39 cellular contexts compared by ENCODE assay signal in genomic region chr1:1341549-1342021, GRCh38. TPM values are rescaled to one million over a fixed set of nuclear protein-coding genes. Genes with fewer than 3 reads are reported as not detected.
"Had no signal": no experiment of that assay in that cellular context is flagged by ENCODE, and none has a peak within 500 bp of the region (broad histone marks: within the 10 kb centered on the region; RNA-seq: fewer than 3 reads in every experiment).

No MANE protein-coding gene starts in this region.

- H3K4me1 Mint-ChIP-seq: activated naive CD4-positive, alpha-beta T cell treated with anti-CD3 and anti-CD28 coated beads, Interleukin-2, amount 10 ng/mL, durations not matched to agents 7 days and 5 days had no signal

- H3K36me3 Mint-ChIP-seq: activated naive CD8-positive, alpha-beta T cell had no signal

- H3K9me3 Mint-ChIP-seq: activated B cell treated with CpG ODN at 0.5 μM for 24 hours; activated CD4-positive, alpha-beta memory T cell treated with anti-CD3 and anti-CD28 coated beads for 36 hours; activated naive CD8-positive, alpha-beta T cell treated with anti-CD3 and anti-CD28 coated beads, Interleukin-2, amount 50 U/mL, for 24 hours; T-cell had no signal

- H3K27ac ChIP-seq: Peyer's patch, VCaP had no signal

- H3K27ac Mint-ChIP-seq: activated B cell treated with CpG ODN at 0.5 μM for 24 hours; activated CD4-positive, alpha-beta memory T cell treated with anti-CD3 and anti-CD28 coated beads for 36 hours; activated CD8-positive, alpha-beta memory T cell treated with anti-CD3 and anti-CD28 coated beads, Interleukin-2, amount 10 ng/mL, durations not matched to agents 7 days and 5 days; activated naive CD8-positive, alpha-beta T cell; activated naive CD8-positive, alpha-beta T cell treated with anti-CD3 and anti-CD28 coated beads, Interleukin-2, amount 50 U/mL, for 24 hours; T-cell; T-helper 17 cell had no signal

- H3K27me3 Mint-ChIP-seq: activated B cell treated with CpG ODN at 0.5 μM for 24 hours; activated CD4-positive, alpha-beta memory T cell treated with anti-CD3 and anti-CD28 coated beads for 36 hours; activated CD8-positive, alpha-beta memory T cell treated with anti-CD3 and anti-CD28 coated beads, Interleukin-2, amount 10 ng/mL, durations not matched to agents 7 days and 5 days; activated naive CD4-positive, alpha-beta T cell treated with anti-CD3 and anti-CD28 coated beads, Interleukin-2, amount 10 ng/mL, durations not matched to agents 7 days and 5 days; activated naive CD8-positive, alpha-beta T cell; activated naive CD8-positive, alpha-beta T cell treated with anti-CD3 and anti-CD28 coated beads, Interleukin-2, amount 50 U/mL, for 24 hours; T-cell; T-helper 17 cell had no signal

- H3K9me3 ChIP-seq: Peyer's patch had no signal

- DNase-seq: activated B cell treated with CpG ODN at 0.5 μM for 24 hours; activated CD4-positive, alpha-beta memory T cell treated with anti-CD3 and anti-CD28 coated beads for 36 hours; activated CD4-positive, alpha-beta T cell treated with anti-CD3 and anti-CD28 coated beads for 4 hours; activated CD4-positive, alpha-beta T cell treated with anti-CD3 and anti-CD28 coated beads, Interleukin-2, amount 50 U/mL, for 1 hour; activated CD4-positive, CD25-positive, alpha-beta regulatory T cell treated with anti-CD3 and anti-CD28 coated beads, Interleukin-2, amount 50 U/mL, for 72 hours; activated CD8-positive, alpha-beta memory T cell treated with anti-CD3 and anti-CD28 coated beads, Interleukin-2, amount 10 ng/mL, durations not matched to agents 7 days and 5 days; activated CD8-positive, alpha-beta memory T cell treated with anti-CD3 and anti-CD28 coated beads, Interleukin-2, amount 50 U/mL, for 48 hours; activated effector memory CD4-positive, alpha-beta T cell treated with Interleukin-2 at 50 U/mL for 16 hours; activated naive CD4-positive, alpha-beta T cell treated with anti-CD3 and anti-CD28 coated beads, Interleukin-2, amount 10 ng/mL, durations not matched to agents 7 days and 5 days; activated naive CD8-positive, alpha-beta T cell treated with anti-CD3 and anti-CD28 coated beads, Interleukin-2, amount 50 U/mL, for 24 hours; activated T-cell treated with anti-CD3 and anti-CD28 coated beads, Interleukin-2, amount 50 U/mL, for 48 hours; anterior cingulate cortex; caudate nucleus; cerebellar nuclear complex; Kasumi-1; MM.1S; MV-4-11; NCI-H1092; NCI-H1436 treated with DMSO at 0.1 percent for 48 hours; NCI-H1694 treated with DMSO at 0.1 percent for 48 hours; NCI-H2029; NCI-H2107; NCI-H2171; NCI-H510A; NCI-H526; NCI-H748 treated with DMSO at 0.1 percent for 48 hours; NK-92 treated with Interleukin-12 subunit alpha and Interleukin-12 subunit beta, amount 100 ng/mL, for 24 hours; PC-3; Peyer's patch; RPMI8226; SIG-M5; T-cell; T-helper 17 cell had no signal

- ATAC-seq: activated CD8-positive, alpha-beta memory T cell treated with anti-CD3 and anti-CD28 coated beads, Interleukin-2, amount 10 ng/mL, durations not matched to agents 7 days and 5 days; activated naive CD8-positive, alpha-beta T cell treated with anti-CD3 and anti-CD28 coated beads, Interleukin-2, amount 50 U/mL, for 24 hours; PC-3; Right ventricle myocardium inferior; SK-N-SH treated with all-trans-retinoic acid at 6 μM for 48 hours; T-cell; T-helper 17 cell had no signal

- H3K4me3 ChIP-seq: Peyer's patch had no signal

- H3K4me3 Mint-ChIP-seq: activated B cell treated with CpG ODN at 0.5 μM for 24 hours; activated CD4-positive, alpha-beta memory T cell treated with anti-CD3 and anti-CD28 coated beads for 36 hours; activated CD8-positive, alpha-beta memory T cell treated with anti-CD3 and anti-CD28 coated beads, Interleukin-2, amount 10 ng/mL, durations not matched to agents 7 days and 5 days; activated naive CD4-positive, alpha-beta T cell treated with anti-CD3 and anti-CD28 coated beads, Interleukin-2, amount 10 ng/mL, durations not matched to agents 7 days and 5 days; activated naive CD8-positive, alpha-beta T cell; activated naive CD8-positive, alpha-beta T cell treated with anti-CD3 and anti-CD28 coated beads, Interleukin-2, amount 50 U/mL, for 24 hours; brain; T-cell; T-helper 17 cell had no signal

- H3K27me3 ChIP-seq: Peyer's patch had no signal

RNA-seq across cellular contexts. Expression of gene TAS1R3, which starts 10.5 kb away (rescaled TPM):
- total RNA-seq: SK-MEL-5 had no signal

RNA-seq across cellular contexts. Expression of gene MXRA8, which starts 16.8 kb away (rescaled TPM):
- total RNA-seq: SK-MEL-5 had no signal
